In genomic region chr2:46062637-46063412, GRCh38 we compare ENCODE assay signal across 9 cellular contexts.
DNase-seq lines count a peak whose midpoint lies in the region; ATAC-seq and TF ChIP-seq lines count a peak whose summit lies in the region.
"Had no signal": no experiment of that assay in that cellular context is flagged by ENCODE, and none has a peak within 500 bp of the region (broad histone marks: within the 10 kb centered on the region; RNA-seq: fewer than 3 reads in every experiment).

No MANE protein-coding gene starts in this region.

- H3K27ac ChIP-seq in DND-41 (ENCODE audit: low read length) (no peak overlapping the region), SJCRH30 (no peak overlapping the region), gastroesophageal sphincter (peak overlapping the region in 1 of 4 donors; percentile 53), testis (no peak overlapping the region)

- no peaks in the 10 kb centered on the region for H4K20me1 ChIP-seq in DND-41 (ENCODE audit: insufficient read depth, low read length)

- no peak overlapping the region for H3K4me3 Mint-ChIP-seq in osteocyte (ENCODE audit: unreplicated experiment)
- H3K4me3 Mint-ChIP-seq: dendritic cell treated with granulocyte-macrophage colony-stimulating factor and Interleukin-4, amounts not matched to agents 40 ng/mL and 50 ng/mL, for 4 days had no signal

- H3K27me3 ChIP-seq in DND-41 (ENCODE audit: insufficient read depth, low read length, poor library complexity) (no peaks in the 10 kb centered on the region), MG63 (no peaks in the 10 kb centered on the region), SJCRH30 (no peaks in the 10 kb centered on the region), gastroesophageal sphincter (no peaks in the 10 kb centered on the region), testis (no peaks in the 10 kb centered on the region)

- H3K9ac ChIP-seq in DND-41 (ENCODE audit: low read depth, low read length) = no peak overlapping the region

- DNase-seq in DND-41 = peak; percentile 81
- peak; percentile 68 for DNase-seq in MG63
- peak; percentile 82 to 93 for DNase-seq in SJCRH30
- DNase-seq in activated T-helper 9 cell treated with anti-CD3 and anti-CD28 coated beads, Interleukin-2, amount 50 U/mL, for 16 hours (ENCODE audit: low read depth) = peak; percentile 34
- peak; percentile 91 for DNase-seq in osteocyte (ENCODE audit: extremely low spot score, unreplicated experiment)
- peak; percentile 94 for DNase-seq in testis

- no peaks in the 10 kb centered on the region for H3K27me3 Mint-ChIP-seq in osteocyte (ENCODE audit: unreplicated experiment)
- H3K27me3 Mint-ChIP-seq: dendritic cell treated with granulocyte-macrophage colony-stimulating factor and Interleukin-4, amounts not matched to agents 40 ng/mL and 50 ng/mL, for 4 days had no signal

- peaks cover 21% of the 10 kb centered on the region for H3K4me1 Mint-ChIP-seq in osteocyte (ENCODE audit: unreplicated experiment)

- H3K36me3 ChIP-seq in DND-41 (ENCODE audit: insufficient read depth, low read length) (no peaks in the 10 kb centered on the region), MG63 (no peaks in the 10 kb centered on the region), SJCRH30 (no peaks in the 10 kb centered on the region), gastroesophageal sphincter (no peaks in the 10 kb centered on the region), testis (ENCODE audit: low read depth, missing control alignments) (no peaks in the 10 kb centered on the region)

- TF ChIP-seq CTCF in DND-41 (IDR thresholded peaks at IDR 0.05; ENCODE audit: borderline replicate concordance, extremely low read depth, low read length, poor library complexity, severe bottlenecking) (peak; percentile 95), gastroesophageal sphincter (IDR thresholded peaks at IDR 0.05) (peak; percentile 77 to 91 (median 87)), osteocyte (IDR thresholded peaks at IDR 0.05) (peak; percentile 93), testis (IDR thresholded peaks at IDR 0.05) (peak; percentile 89 to 94 (median 89))

- H3K36me3 Mint-ChIP-seq in osteocyte (ENCODE audit: unreplicated experiment) = no peaks in the 10 kb centered on the region

- TF ChIP-seq POLR2A in gastroesophageal sphincter (IDR thresholded peaks at IDR 0.05) (no peak), testis (IDR thresholded peaks at IDR 0.05) (no peak)

- no peak overlapping the region for H3K4me2 ChIP-seq in DND-41 (ENCODE audit: insufficient read depth, low read length)

- TF ChIP-seq EP300 in gastroesophageal sphincter (IDR thresholded peaks at IDR 0.05) = no peak

- ATAC-seq in DND-41 (ENCODE audit: insufficient read depth, low read depth) (peak; percentile 79), gastroesophageal sphincter (peak; percentile 82), GM21619 (IDR thresholded peaks at IDR 0.05; ENCODE audit: unreplicated experiment) (no peak)

- H3K9me3 ChIP-seq in DND-41 (ENCODE audit: insufficient read depth, low read length, severe bottlenecking) (no peaks in the 10 kb centered on the region), MG63 (no peaks in the 10 kb centered on the region), SJCRH30 (replicated peaks) (no peaks in the 10 kb centered on the region), gastroesophageal sphincter (no peaks in the 10 kb centered on the region), testis (no peaks in the 10 kb centered on the region)

- 40 to 49% methylated on average over 7 to 13 of the region's 15 CpGs for WGBS in gastroesophageal sphincter (ENCODE audit: low coverage in 1 of 2), 2 donors
- 22 to 40% methylated on average over 14 to 15 of the region's 15 CpGs for WGBS in testis, 2 donors

- no peak overlapping the region for H2AFZ ChIP-seq in DND-41 (ENCODE audit: low read depth, low read length)

- H3K4me3 ChIP-seq in DND-41 (ENCODE audit: low read depth in 1 of 2, low read length in 2 of 2) = no peak overlapping the region
- no peak overlapping the region for H3K4me3 ChIP-seq in MG63
- H3K4me3 ChIP-seq in SJCRH30 = no peak overlapping the region
- no peak overlapping the region for H3K4me3 ChIP-seq in gastroesophageal sphincter
- H3K4me3 ChIP-seq in testis = no peak overlapping the region

- peak overlapping the region; percentile 2 for H3K27ac Mint-ChIP-seq in osteocyte (ENCODE audit: unreplicated experiment)
- H3K27ac Mint-ChIP-seq: dendritic cell treated with granulocyte-macrophage colony-stimulating factor and Interleukin-4, amounts not matched to agents 40 ng/mL and 50 ng/mL, for 4 days had no signal

- no peaks in the 10 kb centered on the region for H3K79me2 ChIP-seq in DND-41 (ENCODE audit: insufficient read depth, low read length)

- no peaks in the 10 kb centered on the region for H3K9me3 Mint-ChIP-seq in osteocyte (ENCODE audit: unreplicated experiment)
- H3K9me3 Mint-ChIP-seq: dendritic cell treated with granulocyte-macrophage colony-stimulating factor and Interleukin-4, amounts not matched to agents 40 ng/mL and 50 ng/mL, for 4 days had no signal

- 0 out of 2 replicates have a peak, but pooled peaks cover 5% of the 10 kb centered on the region for H3K4me1 ChIP-seq in DND-41 (ENCODE audit: insufficient read depth, low read length)
- peaks cover 11% of the 10 kb centered on the region; the same call in 1 of the 2 replicates for H3K4me1 ChIP-seq in SJCRH30
- peaks cover 0 to 21% (median 7%) of the 10 kb centered on the region in 3 donors for H3K4me1 ChIP-seq in gastroesophageal sphincter
- peaks cover 12% of the 10 kb centered on the region for H3K4me1 ChIP-seq in testis

- intact Hi-C loops in testis (cut with DNase I; ENCODE audit: low total_unique reads) = loop anchor here (5.0 kb wide), 1 partner anchor 304 kb away; no protein-coding TSS in a partner anchor

Comparison
In these comparisons a context has a peak if more than half of its experiments do, and no peak if none do; other contexts are left out.
1. DNase-seq: peak in every context shown above with its lines; median percentile 94 in testis; 91 in osteocyte; 88 in SJCRH30; 81 in DND-41; 68 in MG63; 34 in activated T-helper 9 cell treated with anti-CD3 and anti-CD28 coated beads, Interleukin-2, amount 50 U/mL, for 16 hours.